Comparison of ENCODE assay signal across 9 cellular contexts in the genomic region with DNA sequence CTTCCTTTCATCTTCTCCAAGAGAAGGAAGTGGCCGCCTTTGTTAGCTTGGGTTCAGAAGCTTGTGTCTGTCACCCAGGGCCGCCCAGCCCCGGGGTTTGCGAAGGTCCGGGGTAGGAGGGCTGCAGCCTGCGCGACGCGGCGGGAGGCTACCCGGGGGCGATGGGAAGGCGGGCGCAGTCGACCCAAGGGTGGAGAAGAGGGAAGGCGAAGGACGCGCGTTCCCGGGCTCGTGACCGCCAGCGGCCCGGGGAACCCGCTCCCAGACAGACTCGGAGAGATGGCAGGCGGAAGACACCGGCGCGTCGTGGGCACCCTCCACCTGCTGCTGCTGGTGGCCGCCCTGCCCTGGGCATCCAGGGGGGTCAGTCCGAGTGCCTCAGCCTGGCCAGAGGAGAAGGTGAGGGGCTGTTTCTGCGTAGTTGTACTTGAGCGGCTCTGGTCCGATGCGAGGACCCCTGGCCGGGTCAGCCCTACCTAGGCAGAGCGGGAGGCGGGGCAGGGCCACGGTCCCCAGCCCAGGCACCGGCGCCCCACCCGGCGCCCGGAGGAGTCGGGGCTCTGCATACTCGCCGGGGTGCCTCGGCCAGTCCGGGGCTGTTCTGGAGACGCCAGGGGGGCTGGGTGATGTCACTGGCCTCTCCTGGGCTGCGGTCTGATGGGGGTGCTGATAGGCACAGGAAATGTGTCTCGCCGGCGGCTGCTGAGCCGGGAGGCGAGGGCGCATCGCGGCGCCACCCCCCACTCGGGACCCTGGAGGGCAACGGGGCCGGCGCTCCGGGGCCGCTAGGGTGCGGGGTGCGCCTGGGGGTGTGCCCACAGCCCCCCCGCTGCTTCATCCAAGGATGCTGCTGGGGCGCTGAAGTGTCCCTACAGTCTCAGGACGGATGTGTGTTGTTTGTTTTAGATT. TPM values are rescaled to one million over a fixed set of nuclear protein-coding genes. Genes with fewer than 3 reads are reported as not detected.
DNase-seq lines count a peak whose midpoint lies in the region; ATAC-seq and FAIRE-seq lines count a peak whose summit lies in the region.
"Had no signal": no experiment of that assay in that cellular context is flagged by ENCODE, and none has a peak within 500 bp of the region (broad histone marks: within the 10 kb centered on the region; RNA-seq: fewer than 3 reads in every experiment).

TSS of gene QPCT (plus strand) at position 178 of the 909 bp plus-strand sequence. CDS start at position 280, 102 bp downstream.

- peak within 1 kb of the TSS; percentile 83 for H4K8ac ChIP-seq in mesenchymal stem cell (ENCODE audit: low read length)

- no peak within 1 kb of the TSS for H2BK120ac ChIP-seq in mesenchymal stem cell (ENCODE audit: low read depth, low read length)

- peak within 1 kb of the TSS; percentile 24 to 71 for H3K18ac ChIP-seq in mesenchymal stem cell (ENCODE audit: low read depth in 1 of 2, low read length in 2 of 2)

- H3K79me1 ChIP-seq in mesenchymal stem cell (replicated peaks; ENCODE audit: low read length, poor library complexity, severe bottlenecking), result no peaks in the 10 kb centered on the region

- no peaks in the 10 kb centered on the region for H3K9me3 Mint-ChIP-seq in stimulated activated effector memory CD8-positive, alpha-beta T cell treated with anti-CD3 and anti-CD28 coated beads, Interleukin-12 subunit alpha, Interleukin-12 subunit beta, amount 100 ng/mL, for 72 hours

- no peak for FAIRE-seq in GM18507 (lab: Jason Lieb, UNC)
- FAIRE-seq: colon had no signal

- no peak within 1 kb of the TSS for H2AK5ac ChIP-seq in mesenchymal stem cell (ENCODE audit: low read length, severe bottlenecking)

- DNase-seq in GM18507 (ENCODE audit: extremely low spot score, insufficient read length, low read depth) (peak; percentile 20), LHCN-M2 (ENCODE audit: low read depth) (peak; percentile 19), mesenchymal stem cell (peak; percentile 65), NCI-H1048 (lab: John Stamatoyannopoulos, UW) (no peak), inferior parietal cortex (ENCODE audit: extremely low spot score) (no peak)
- DNase-seq in activated CD4-positive, alpha-beta T cell treated with anti-CD3 and anti-CD28 coated beads, Interleukin-2, amount 50 U/mL, for 48 hours, result peak; percentile 41 to 48
- DNase-seq in effector memory CD4-positive, alpha-beta T cell, result peak; percentile 67 to 70 (median 68)
- peak; percentile 22 to 70 for DNase-seq in stimulated activated effector memory CD8-positive, alpha-beta T cell treated with anti-CD3 and anti-CD28 coated beads, Interleukin-12 subunit alpha, Interleukin-12 subunit beta, amount 100 ng/mL, for 72 hours (ENCODE audit: low spot score in 2 of 2)

- peak; percentile 94 for ATAC-seq in stimulated activated effector memory CD8-positive, alpha-beta T cell treated with anti-CD3 and anti-CD28 coated beads, Interleukin-12 subunit alpha, Interleukin-12 subunit beta, amount 100 ng/mL, for 72 hours

- peak within 1 kb of the TSS; percentile 75 for H3K4me3 Mint-ChIP-seq in stimulated activated effector memory CD8-positive, alpha-beta T cell treated with anti-CD3 and anti-CD28 coated beads, Interleukin-12 subunit alpha, Interleukin-12 subunit beta, amount 100 ng/mL, for 72 hours

- H3K4me3 ChIP-seq in effector memory CD4-positive, alpha-beta T cell (ENCODE audit: insufficient read depth, low read depth, low read length, poor library complexity, severe bottlenecking), result peak within 1 kb of the TSS; percentile 71
- H3K4me3 ChIP-seq in mesenchymal stem cell (ENCODE audit: insufficient read depth in 1 of 2, low read depth in 1 of 2, low read length in 2 of 2), result peak within 1 kb of the TSS; percentile 68 to 83

- H3K23ac ChIP-seq in mesenchymal stem cell (ENCODE audit: low read length in 2 of 2), result no peak within 1 kb of the TSS

- peak within 1 kb of the TSS in 1 of 2 experiments; percentile 12 for H3K4ac ChIP-seq in mesenchymal stem cell (ENCODE audit: low read depth in 1 of 2, low read length in 2 of 2)

- H2BK15ac ChIP-seq in mesenchymal stem cell (ENCODE audit: low read depth, poor library complexity, severe bottlenecking), result peak within 1 kb of the TSS; percentile 75

- no peaks in the 10 kb centered on the region for H3K9me3 ChIP-seq in effector memory CD4-positive, alpha-beta T cell (ENCODE audit: control insufficient read depth, low read length)
- no peaks in the 10 kb centered on the region for H3K9me3 ChIP-seq in mesenchymal stem cell (ENCODE audit: control insufficient read depth, low read length)

- 2% methylated on average over 40 of the region's 73 CpGs for WGBS in mesenchymal stem cell

- no peaks in the 10 kb centered on the region for H3K36me3 Mint-ChIP-seq in stimulated activated effector memory CD8-positive, alpha-beta T cell treated with anti-CD3 and anti-CD28 coated beads, Interleukin-12 subunit alpha, Interleukin-12 subunit beta, amount 100 ng/mL, for 72 hours

- no peak within 1 kb of the TSS for H3K27ac ChIP-seq in effector memory CD4-positive, alpha-beta T cell (ENCODE audit: insufficient read depth, low read length, poor library complexity, severe bottlenecking)
- H3K27ac ChIP-seq in mesenchymal stem cell (ENCODE audit: low read length, poor library complexity, severe bottlenecking), result peak within 1 kb of the TSS; percentile 19

- H3K27ac Mint-ChIP-seq in stimulated activated effector memory CD8-positive, alpha-beta T cell treated with anti-CD3 and anti-CD28 coated beads, Interleukin-12 subunit alpha, Interleukin-12 subunit beta, amount 100 ng/mL, for 72 hours, result peak within 1 kb of the TSS; percentile 67

- peaks cover 9% of the 10 kb centered on the region for H3K4me1 Mint-ChIP-seq in stimulated activated effector memory CD8-positive, alpha-beta T cell treated with anti-CD3 and anti-CD28 coated beads, Interleukin-12 subunit alpha, Interleukin-12 subunit beta, amount 100 ng/mL, for 72 hours

- no peaks in the 10 kb centered on the region for H3K36me3 ChIP-seq in effector memory CD4-positive, alpha-beta T cell (ENCODE audit: control insufficient read depth, insufficient read depth, low read length)
- no peaks in the 10 kb centered on the region for H3K36me3 ChIP-seq in mesenchymal stem cell (ENCODE audit: control insufficient read depth in 1 of 2, insufficient read depth in 2 of 2, low read depth in 1 of 2, low read length in 2 of 2)

- peak within 1 kb of the TSS; percentile 88 for H3K9ac ChIP-seq in mesenchymal stem cell (ENCODE audit: low read length)

- H2BK12ac ChIP-seq in mesenchymal stem cell (ENCODE audit: low read length in 2 of 2), result peak within 1 kb of the TSS in 1 of 2 experiments; percentile 45

- H3K27me3 ChIP-seq in effector memory CD4-positive, alpha-beta T cell (replicated peaks; ENCODE audit: control insufficient read depth, insufficient read depth, low read length, poor library complexity, severe bottlenecking), result no peaks in the 10 kb centered on the region
- no peaks in the 10 kb centered on the region for H3K27me3 ChIP-seq in mesenchymal stem cell (ENCODE audit: control insufficient read depth in 1 of 2, insufficient read depth in 1 of 2, low read length in 2 of 2)

- peak within 1 kb of the TSS; percentile 69 for H3K4me2 ChIP-seq in mesenchymal stem cell (ENCODE audit: low read length, poor library complexity, severe bottlenecking)

- peak within 1 kb of the TSS; percentile 43 for H4K91ac ChIP-seq in mesenchymal stem cell (ENCODE audit: low read length)

- H3K4me1 ChIP-seq in effector memory CD4-positive, alpha-beta T cell (ENCODE audit: control insufficient read depth, insufficient read depth, low read length, poor library complexity, severe bottlenecking), result peaks cover 12% of the 10 kb centered on the region
- peaks cover 8% of the 10 kb centered on the region for H3K4me1 ChIP-seq in mesenchymal stem cell (ENCODE audit: control insufficient read depth, insufficient read depth, low read depth, low read length)

- peak within 1 kb of the TSS in 1 of 2 experiments; percentile 86 for H3K14ac ChIP-seq in mesenchymal stem cell (ENCODE audit: low read length in 2 of 2)

- peak within 1 kb of the TSS; percentile 95 for H2AFZ ChIP-seq in mesenchymal stem cell (ENCODE audit: low read depth, low read length)

- no peak within 1 kb of the TSS for H2BK5ac ChIP-seq in mesenchymal stem cell (ENCODE audit: low read depth, low read length, poor library complexity, severe bottlenecking)

RNA-seq across cellular contexts. Expression of gene QPCT, which starts in this region (rescaled TPM):
- total RNA-seq in LHCN-M2 (2014; rRNA removed), result 0.13 and 0.57 TPM in 2 replicates
- 0.26 TPM for polyA plus RNA-seq in LHCN-M2 (2012)
- 9.6 TPM for polyA plus RNA-seq in mesenchymal stem cell (2013, experiment 1 of 2)
- polyA plus RNA-seq in mesenchymal stem cell (2013, experiment 2 of 2), result 10.1 TPM

Comparison
In these comparisons a context has a peak if more than half of its experiments do, and no peak if none do; other contexts are left out.
1. Peak in DNase-seq in LHCN-M2; RNA of the gene not detected or under 1 TPM.
2. DNase-seq: peak in GM18507 (single experiment), activated CD4-positive, alpha-beta T cell treated with anti-CD3 and anti-CD28 coated beads, Interleukin-2, amount 50 U/mL, for 48 hours (2 of 2), effector memory CD4-positive, alpha-beta T cell (3 of 3), mesenchymal stem cell (single experiment) and stimulated activated effector memory CD8-positive, alpha-beta T cell treated with anti-CD3 and anti-CD28 coated beads, Interleukin-12 subunit alpha, Interleukin-12 subunit beta, amount 100 ng/mL, for 72 hours (2 of 2); none in NCI-H1048 (single experiment) and inferior parietal cortex (single experiment).